Comparison of ENCODE assay signal across 13 cellular contexts in the genomic region with DNA sequence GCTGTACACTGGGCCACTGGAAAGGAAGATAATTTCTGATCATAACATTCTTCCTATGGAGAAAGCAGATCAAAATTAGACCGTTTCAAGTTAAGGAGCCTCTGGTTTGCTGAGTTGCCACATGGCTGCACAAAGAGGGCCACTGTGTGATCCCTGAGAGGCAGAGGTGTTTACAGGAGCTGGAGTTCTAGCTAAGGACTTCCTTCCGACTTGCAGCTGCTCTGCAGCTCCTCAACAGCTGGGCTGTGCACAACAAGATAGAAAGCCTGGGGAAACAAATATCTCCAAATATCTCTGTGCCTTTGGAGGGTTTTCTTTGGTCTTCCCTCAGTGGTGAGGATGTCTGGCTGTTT. TPM values are rescaled to one million over a fixed set of nuclear protein-coding genes. Genes with fewer than 3 reads are reported as not detected.
DNase-seq lines count a peak whose midpoint lies in the region; ATAC-seq and TF ChIP-seq lines count a peak whose summit lies in the region.
"Had no signal": no experiment of that assay in that cellular context is flagged by ENCODE, and none has a peak within 500 bp of the region (broad histone marks: within the 10 kb centered on the region; RNA-seq: fewer than 3 reads in every experiment).

No MANE protein-coding gene starts in this region.

- H3K9me2 ChIP-seq in DOHH2 (replicated peaks; ENCODE audit: control insufficient read depth, low read length) (no peaks in the 10 kb centered on the region), OCI-LY1 (ENCODE audit: low read depth, low read length) (no peaks in the 10 kb centered on the region)

- H3F3A ChIP-seq in DOHH2 (ENCODE audit: control insufficient read depth, insufficient read depth) (no peaks in the 10 kb centered on the region), OCI-LY1 (ENCODE audit: insufficient read depth, low read length) (no peaks in the 10 kb centered on the region)

- TF ChIP-seq CTCF in DOHH2 (IDR thresholded peaks at IDR 0.05; ENCODE audit: low read depth, low read length, poor library complexity, severe bottlenecking) (no peak), OCI-LY1 (IDR thresholded peaks at IDR 0.05; ENCODE audit: low read length) (no peak), body of pancreas (IDR thresholded peaks at IDR 0.05) (no peak)

- H3K9me3 ChIP-seq in DOHH2 (ENCODE audit: control insufficient read depth, insufficient read depth, low read length) (no peaks in the 10 kb centered on the region), OCI-LY1 (ENCODE audit: low read length) (no peaks in the 10 kb centered on the region), mucosa of stomach (ENCODE audit: control insufficient read depth, low read length) (no peaks in the 10 kb centered on the region), body of pancreas (no peaks in the 10 kb centered on the region)

- intact Hi-C loops in body of pancreas (cut with DNase I): no loop called here

- WGBS in body of pancreas, 2 donors: 20 to 40% methylated on average over 2 of the region's 2 CpGs

- H4K20me1 ChIP-seq in DOHH2 (ENCODE audit: control insufficient read depth, insufficient read depth, low read depth, low read length): no peaks in the 10 kb centered on the region
- H4K20me1 ChIP-seq in OCI-LY1 (ENCODE audit: insufficient read depth, low read length): no peaks in the 10 kb centered on the region

- H3K27ac ChIP-seq in DOHH2 (ENCODE audit: low read depth, low read length) (peak overlapping the region; percentile 84), OCI-LY1 (ENCODE audit: low read depth, low read length, poor library complexity, severe bottlenecking) (peak overlapping the region; percentile 91), body of pancreas (no peak overlapping the region)

- H3K27me3 ChIP-seq in DOHH2 (ENCODE audit: control insufficient read depth, low read length): no peaks in the 10 kb centered on the region
- H3K27me3 ChIP-seq in OCI-LY1 (ENCODE audit: insufficient read depth, low read length): no peaks in the 10 kb centered on the region
- H3K27me3 ChIP-seq in mucosa of stomach (ENCODE audit: control insufficient read depth, insufficient read depth, low read length): no peaks in the 10 kb centered on the region
- H3K27me3 ChIP-seq in body of pancreas: no peaks in the 10 kb centered on the region

- H3K79me2 ChIP-seq in DOHH2 (ENCODE audit: control insufficient read depth, low read length) (no peaks in the 10 kb centered on the region), OCI-LY1 (ENCODE audit: insufficient read depth, low read length) (no peaks in the 10 kb centered on the region)

- H3K9ac ChIP-seq in OCI-LY1 (ENCODE audit: low read length) (no peak overlapping the region; the same call in 1 of the 2 replicates), mucosa of stomach (ENCODE audit: low read length) (peak overlapping the region; percentile 38)

- no peaks in the 10 kb centered on the region for H3K36me3 ChIP-seq in DOHH2 (ENCODE audit: control insufficient read depth, low read length)
- H3K36me3 ChIP-seq in OCI-LY1 (ENCODE audit: insufficient read depth, low read length): no peaks in the 10 kb centered on the region
- no peaks in the 10 kb centered on the region for H3K36me3 ChIP-seq in mucosa of stomach (ENCODE audit: control insufficient read depth, insufficient read depth, low read length)
- no peaks in the 10 kb centered on the region for H3K36me3 ChIP-seq in body of pancreas (replicated peaks in 1 of 2; ENCODE audit: insufficient read depth in 1 of 2, low read depth in 2 of 2)

- no peak overlapping the region for H2AFZ ChIP-seq in OCI-LY1 (ENCODE audit: low read length)

- H3K4me3 ChIP-seq in DOHH2 (ENCODE audit: low read length) (peak overlapping the region; percentile 65), OCI-LY1 (ENCODE audit: low read depth, low read length, poor library complexity, severe bottlenecking) (no peak overlapping the region), mucosa of stomach (ENCODE audit: low read length) (no peak overlapping the region), body of pancreas (no peak overlapping the region)

- DNase-seq in body of pancreas: no peak
- no peak for DNase-seq in NCI-H524 (lab: John Stamatoyannopoulos, UW)
- DNase-seq: activated CD4-positive, alpha-beta T cell treated with anti-CD3 and anti-CD28 coated beads, Interleukin-2, amount 50 U/mL, for 1 hour; CD4-positive, CD25-positive, alpha-beta regulatory T cell; effector memory CD8-positive, alpha-beta T cell; GOT3; NCI-H187 treated with DMSO at 0.1 percent for 48 hours; T-helper 2 cell had no signal

- peak; percentile 65 for ATAC-seq in GM21786 (IDR thresholded peaks at IDR 0.05; ENCODE audit: unreplicated experiment)
- no peak for ATAC-seq in body of pancreas
- ATAC-seq in GM18498 (IDR thresholded peaks at IDR 0.05; ENCODE audit: unreplicated experiment): no peak
- ATAC-seq: effector memory CD8-positive, alpha-beta T cell had no signal

- H3K4me2 ChIP-seq in DOHH2 (ENCODE audit: low read length): peak overlapping the region; percentile 83
- no peak overlapping the region; the same call in 1 of the 2 replicates for H3K4me2 ChIP-seq in OCI-LY1 (ENCODE audit: low read length)

- no peak for TF ChIP-seq POLR2A in body of pancreas (IDR thresholded peaks at IDR 0.05)

- H3K4me1 ChIP-seq in DOHH2 (ENCODE audit: control insufficient read depth, low read length) (peaks cover 60% of the 10 kb centered on the region), OCI-LY1 (ENCODE audit: insufficient read depth, low read length, severe bottlenecking) (peaks cover 47% of the 10 kb centered on the region), mucosa of stomach (ENCODE audit: control insufficient read depth, insufficient read depth, low read length) (peaks cover 77% of the 10 kb centered on the region), body of pancreas (peaks cover 39% of the 10 kb centered on the region)

RNA-seq across cellular contexts. Expression of gene GADD45A, which starts 26.8 kb away (rescaled TPM):
- total RNA-seq in body of pancreas: 10 to 100 TPM; 18.5 to 28.3 TPM

Comparison
In these comparisons a context has a peak if more than half of its experiments do, and no peak if none do; other contexts are left out.
1. H3K27ac ChIP-seq: peak in DOHH2 (single experiment) and OCI-LY1 (single experiment); none in body of pancreas (0 of 4).